Comparison of ENCODE assay signal across 14 cellular contexts in genomic region chr2:75424936-75425619, GRCh38.
DNase-seq lines count a peak whose midpoint lies in the region; ATAC-seq and TF ChIP-seq lines count a peak whose summit lies in the region.
"Had no signal": no experiment of that assay in that cellular context is flagged by ENCODE, and none has a peak within 500 bp of the region (broad histone marks: within the 10 kb centered on the region; RNA-seq: fewer than 3 reads in every experiment).

No MANE protein-coding gene starts in this region.

- H3K9me3 ChIP-seq in hepatocyte (ENCODE audit: low read depth) = no peaks in the 10 kb centered on the region
- H3K9me3 ChIP-seq: adrenal gland, uterus had no signal

- H3K27ac Mint-ChIP-seq in GM23338 = no peak overlapping the region
- H3K27ac Mint-ChIP-seq: CD4-positive, CD25-positive, alpha-beta regulatory T cell; T-helper 2 cell treated with Interferon-gamma antibody and Interleukin-4, amounts not matched to agents 5 μg/mL and 100 μg/mL, for 36 hours had no signal

- H3K36me3 ChIP-seq in GM23338 (ENCODE audit: insufficient read depth) = no peaks in the 10 kb centered on the region
- no peaks in the 10 kb centered on the region for H3K36me3 ChIP-seq in hepatocyte (replicated peaks; ENCODE audit: insufficient read depth, low read depth)
- H3K36me3 ChIP-seq: adrenal gland, uterus had no signal

- no peak overlapping the region for H3K4me2 ChIP-seq in GM23338
- no peak overlapping the region for H3K4me2 ChIP-seq in hepatocyte

- H3K27me3 Mint-ChIP-seq in GM23338 (ENCODE audit: insufficient read depth, low read depth, poor library complexity) = peaks cover 2% of the 10 kb centered on the region

- in situ Hi-C loops in SK-MEL-5 (cut with HindIII; ENCODE audit: low pct_unique_long_range_greater_than_20kb, low sequenced_read_pairs) = no loop called here

- no peaks in the 10 kb centered on the region for H3F3A ChIP-seq in GM23338 (replicated peaks; ENCODE audit: low read depth)

- H3K4me1 Mint-ChIP-seq in GM23338 = peaks cover 30% of the 10 kb centered on the region
- H3K4me1 Mint-ChIP-seq: CD4-positive, CD25-positive, alpha-beta regulatory T cell had no signal

- H3K79me2 ChIP-seq in GM23338 (replicated peaks; ENCODE audit: insufficient read depth) = no peaks in the 10 kb centered on the region
- no peaks in the 10 kb centered on the region for H3K79me2 ChIP-seq in hepatocyte

- no peaks in the 10 kb centered on the region for H3K9me2 ChIP-seq in GM23338 (ENCODE audit: insufficient read depth)
- no peaks in the 10 kb centered on the region for H3K9me2 ChIP-seq in hepatocyte (replicated peaks; ENCODE audit: insufficient read depth)

- H3K9me3 Mint-ChIP-seq in GM23338 = peaks cover 20% of the 10 kb centered on the region
- H3K9me3 Mint-ChIP-seq: CD4-positive, CD25-positive, alpha-beta regulatory T cell; T-helper 2 cell treated with Interferon-gamma antibody and Interleukin-4, amounts not matched to agents 5 μg/mL and 100 μg/mL, for 36 hours had no signal

- TF ChIP-seq CTCF in AG09309 (IDR thresholded peaks at IDR 0.05; ENCODE audit: control insufficient read depth, insufficient read depth, low read depth, low read length, missing control alignments) = peak; percentile 44
- peak; percentile 37 to 62 for TF ChIP-seq CTCF in GM23338 (conservative IDR thresholded peaks at IDR 0.05; ENCODE audit: low read depth in 2 of 2)
- peak; percentile 8 for TF ChIP-seq CTCF in hepatocyte (IDR thresholded peaks at IDR 0.05; ENCODE audit: poor library complexity)

- H3K36me3 Mint-ChIP-seq in GM23338 (ENCODE audit: low read depth) = peaks cover 15% of the 10 kb centered on the region
- H3K36me3 Mint-ChIP-seq: CD4-positive, CD25-positive, alpha-beta regulatory T cell had no signal

- 55% methylated on average over 4 of the region's 4 CpGs for WGBS in hepatocyte (ENCODE audit: low lambda C conversion rate, missing lambda C conversion rate)

- no peak overlapping the region for H2AFZ ChIP-seq in GM23338
- no peak overlapping the region for H2AFZ ChIP-seq in hepatocyte

- no peak overlapping the region for H3K27ac ChIP-seq in GM23338 (ENCODE audit: low read depth)
- H3K27ac ChIP-seq in hepatocyte = no peak overlapping the region
- H3K27ac ChIP-seq: adrenal gland, HL-60, uterus had no signal

- H4K20me1 ChIP-seq in GM23338 (replicated peaks; ENCODE audit: insufficient read depth) (no peaks in the 10 kb centered on the region), hepatocyte (ENCODE audit: insufficient read depth, poor library complexity, severe bottlenecking) (no peaks in the 10 kb centered on the region)

- DNase-seq in AG09309 (ENCODE audit: low read depth) (no peak), GM23338 (ENCODE audit: low spot score) (peak; percentile 29), SK-MEL-5 (ENCODE audit: low read depth, low spot score) (peak; percentile 33), hepatocyte (ENCODE audit: low spot score) (no peak), NK-92 (lab: John Stamatoyannopoulos, UW; ENCODE audit: unreplicated experiment) (no peak), Right ventricle myocardium superior (no peak), cerebellar nuclear complex (lab: John Stamatoyannopoulos, UW) (no peak)
- DNase-seq in stimulated activated CD4-positive, alpha-beta T cell treated with anti-CD3 and anti-CD28 coated beads, Interleukin-4, amount 100 ng/mL, for 1 hour = no peak
- DNase-seq: adrenal gland; CD4-positive, CD25-positive, alpha-beta regulatory T cell; effector CD4-positive, alpha-beta T cell; uterus had no signal

- H3K4me3 Mint-ChIP-seq in GM23338 = no peak overlapping the region
- H3K4me3 Mint-ChIP-seq: CD4-positive, CD25-positive, alpha-beta regulatory T cell; T-helper 2 cell treated with Interferon-gamma antibody and Interleukin-4, amounts not matched to agents 5 μg/mL and 100 μg/mL, for 36 hours had no signal

- intact Hi-C loops in Right ventricle myocardium superior (cut with DNase I) = no loop called here

- peaks cover 16% of the 10 kb centered on the region for H3K4me1 ChIP-seq in GM23338 (ENCODE audit: insufficient read depth)
- no peaks in the 10 kb centered on the region for H3K4me1 ChIP-seq in hepatocyte (ENCODE audit: insufficient read depth)
- H3K4me1 ChIP-seq: adrenal gland, uterus had no signal

- H3K27me3 ChIP-seq in GM23338 (ENCODE audit: insufficient read depth) (no peaks in the 10 kb centered on the region), hepatocyte (no peaks in the 10 kb centered on the region)
- H3K27me3 ChIP-seq: adrenal gland, uterus had no signal

- ATAC-seq in GM23338 = peak; percentile 68; the same call in 2 of the 3 replicates
- no peak for ATAC-seq in Right ventricle myocardium superior (ENCODE audit: poor library complexity)

- H3K4me3 ChIP-seq in AG09309 (ENCODE audit: control insufficient read depth, low read depth, low read length) (no peak overlapping the region), GM23338 (no peak overlapping the region), hepatocyte (no peak overlapping the region)
- H3K4me3 ChIP-seq: adrenal gland, uterus had no signal

TF ChIP-seq in GM23338, 12 proteins besides CTCF, POLR2A, EP300 and RAD21:
- TF ChIP-seq POLR2AphosphoS5 (IDR thresholded peaks at IDR 0.05; ENCODE audit: low read depth) (no peak), EZH2phosphoT487 (IDR thresholded peaks at IDR 0.05; ENCODE audit: unreplicated experiment) (no peak), ETS1 (IDR thresholded peaks at IDR 0.05) (no peak), JUNB (IDR thresholded peaks at IDR 0.05; ENCODE audit: unreplicated experiment) (no peak), CREB1 (CRISPR knock-in tag; IDR thresholded peaks at IDR 0.05; ENCODE audit: low read depth) (no peak), STAT1 (IDR thresholded peaks at IDR 0.05; ENCODE audit: unreplicated experiment) (no peak), EZH2 (IDR thresholded peaks at IDR 0.05; ENCODE audit: low read depth, unreplicated experiment) (no peak), ZNF331 (CRISPR knock-in tag; IDR thresholded peaks at IDR 0.05; ENCODE audit: low read depth) (no peak)

Comparison
In these comparisons a context has a peak if more than half of its experiments do, and no peak if none do; other contexts are left out.
1. DNase-seq: peak in GM23338 (single experiment) and SK-MEL-5 (single experiment); none in AG09309 (single experiment), hepatocyte (single experiment), stimulated activated CD4-positive, alpha-beta T cell treated with anti-CD3 and anti-CD28 coated beads, Interleukin-4, amount 100 ng/mL, for 1 hour (single experiment), NK-92 (single experiment), Right ventricle myocardium superior (single experiment) and cerebellar nuclear complex (0 of 2).
2. Peak in every context shown above with its lines, with median percentiles within 50 percentile points of each other: CTCF ChIP-seq.